Comparison of ENCODE assay signal across 9 cellular contexts in the genomic region with DNA sequence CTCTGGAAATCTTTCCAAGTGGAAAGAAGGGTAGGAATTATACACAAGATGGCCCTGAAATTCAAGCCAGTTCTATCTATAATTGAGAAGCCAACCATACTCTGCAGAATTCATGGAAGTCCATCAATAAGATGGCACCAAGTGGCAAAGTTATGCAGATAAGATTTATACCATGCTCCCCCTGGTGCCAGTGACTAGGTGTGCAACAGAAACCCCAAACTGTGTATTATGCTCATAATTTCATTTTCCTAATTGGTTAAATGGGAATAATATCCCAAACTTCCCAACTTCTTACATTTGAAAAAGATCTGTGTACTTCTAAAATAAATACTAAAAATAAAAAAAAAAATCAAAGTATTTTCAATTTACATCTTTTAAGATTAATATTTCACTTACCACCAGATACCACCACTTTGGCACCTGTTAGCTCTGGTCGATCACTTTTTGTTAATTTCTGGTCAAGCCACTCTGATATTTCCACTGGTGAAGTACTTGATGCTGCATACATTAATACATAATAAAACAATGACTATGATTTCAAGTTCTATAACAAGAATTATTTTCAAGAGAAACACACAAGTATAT. TPM values are rescaled to one million over a fixed set of nuclear protein-coding genes. Genes with fewer than 3 reads are reported as not detected.
DNase-seq lines count a peak whose midpoint lies in the region; ATAC-seq, FAIRE-seq and TF ChIP-seq lines count a peak whose summit lies in the region.
"Had no signal": no experiment of that assay in that cellular context is flagged by ENCODE, and none has a peak within 500 bp of the region (broad histone marks: within the 10 kb centered on the region; RNA-seq: fewer than 3 reads in every experiment).

No MANE protein-coding gene starts in this region.

- CTCF ChIA-PET in CD4-positive, alpha-beta memory T cell (lab: Charles Lee; ENCODE audit: partially characterized antibody) = interaction anchor here (0.7 to 1.8 kb wide), 4 partner anchors 26 to 94 kb away, joined by 3 to 5 read pairs (median 4); partner anchors contain the start of gene ETFA
- CTCF ChIA-PET in HCT116 (lab: Charles Lee) = interaction anchor here (1.0 kb wide), 1 partner anchor 100 kb away, joined by 5 read pairs; no protein-coding TSS in a partner anchor

- no TSS peak for BruUV-seq in HCT116 (replicated peaks; lab: Mats Ljungman, UMichigan)

- no peaks in the 10 kb centered on the region for H3K27me3 Mint-ChIP-seq in CD4-positive, alpha-beta memory T cell
- H3K27me3 Mint-ChIP-seq: memory B cell had no signal

- no peaks in the 10 kb centered on the region for H3K9me3 Mint-ChIP-seq in CD4-positive, alpha-beta memory T cell
- H3K9me3 Mint-ChIP-seq: memory B cell had no signal

- H2AFZ ChIP-seq in HCT116 (ENCODE audit: low read depth, low read length, poor library complexity, severe bottlenecking) = no peak overlapping the region
- no peak overlapping the region for H2AFZ ChIP-seq in keratinocyte (ENCODE audit: control insufficient read depth, low read length)

- H3K4me3 Mint-ChIP-seq in CD4-positive, alpha-beta memory T cell = no peak overlapping the region
- H3K4me3 Mint-ChIP-seq: memory B cell had no signal

- no peaks in the 10 kb centered on the region for H3K9me2 ChIP-seq in HCT116 (ENCODE audit: insufficient read depth)

- no peak for TF ChIP-seq POLR2A in HCT116 (IDR thresholded peaks at IDR 0.05; ENCODE audit: borderline replicate concordance, extremely low read depth, insufficient read depth, insufficient read length)

- peak; percentile 62 to 64 (median 63) for TF ChIP-seq CTCF in HCT116 (IDR thresholded peaks at IDR 0.05 in 2 of 3, conservative IDR thresholded peaks at IDR 0.05 in 1 of 3; ENCODE audit: borderline replicate concordance in 1 of 3, insufficient read depth in 1 of 3, low read depth in 2 of 3, low read length in 2 of 3)
- TF ChIP-seq CTCF in VCaP (conservative IDR thresholded peaks at IDR 0.05) = peak; percentile 87
- TF ChIP-seq CTCF in keratinocyte (optimal IDR thresholded peaks at IDR 0.05 in 1 of 3, IDR thresholded peaks at IDR 0.05 in 1 of 3, conservative IDR thresholded peaks at IDR 0.05 in 1 of 3; ENCODE audit: extremely low read depth in 1 of 3, insufficient read depth in 2 of 3, low read length in 3 of 3) = peak; percentile 40 to 55 (median 55)

- POLR2A ChIA-PET in CD4-positive, alpha-beta memory T cell (lab: Charles Lee; ENCODE audit: partially characterized antibody) = interaction anchor here (1.1 kb wide), 1 partner anchor 26 kb away, joined by 4 read pairs; the partner anchor contains the start of gene ETFA
- POLR2A ChIA-PET in HCT116 (lab: Charles Lee) = interaction anchor here (0.7 kb wide), 1 partner anchor 470 kb away, joined by 3 read pairs; no protein-coding TSS in a partner anchor

- dilution Hi-C loops in keratinocyte (cut with MboI; ENCODE audit: extremely low pct_ligation_motif_present, low sequenced_read_pairs) = no loop called here

- H4K20me1 ChIP-seq in HCT116 (ENCODE audit: insufficient read depth) = no peaks in the 10 kb centered on the region
- no peaks in the 10 kb centered on the region for H4K20me1 ChIP-seq in keratinocyte (ENCODE audit: control insufficient read depth, extremely low read depth, insufficient read depth, low read length)

- peak in 2 of 5 donors; percentile 2 to 4 for DNase-seq in CD4-positive, alpha-beta memory T cell
- DNase-seq in HCT116 (ENCODE audit: low read depth, low spot score) = no peak
- no peak for DNase-seq in keratinocyte (ENCODE audit: low read depth, low spot score)
- no peak for DNase-seq in NCI-H2029 treated with DMSO at 0.1 percent for 48 hours (lab: John Stamatoyannopoulos, UW)
- no peak for DNase-seq in foreskin melanocyte

- H3K27me3 ChIP-seq in CD4-positive, alpha-beta memory T cell (ENCODE audit: insufficient read depth, low read length) = no peaks in the 10 kb centered on the region
- H3K27me3 ChIP-seq in HCT116 (ENCODE audit: insufficient read depth, low read length) = no peaks in the 10 kb centered on the region
- H3K27me3 ChIP-seq in keratinocyte (ENCODE audit: control insufficient read depth, extremely low read depth, insufficient read depth, low read length) = no peaks in the 10 kb centered on the region

- no peaks in the 10 kb centered on the region for H3K9me1 ChIP-seq in keratinocyte (ENCODE audit: control insufficient read depth, extremely low read depth, insufficient read depth, low read length)

- H3K36me3 ChIP-seq in CD4-positive, alpha-beta memory T cell (ENCODE audit: insufficient read depth, low read length) = no peaks in the 10 kb centered on the region
- H3K36me3 ChIP-seq in HCT116 (ENCODE audit: control insufficient read depth in 1 of 2, insufficient read depth in 2 of 2, low read length in 2 of 2) (peaks cover 21 to 23% of the 10 kb centered on the region in 2 experiments; a peak in 3 of 4 replicates), keratinocyte (ENCODE audit: control insufficient read depth in 2 of 2, extremely low read depth in 1 of 2, insufficient read depth in 2 of 2, low read length in 2 of 2) (peaks cover 10 to 13% of the 10 kb centered on the region in 2 experiments)

- H3K27ac Mint-ChIP-seq in CD4-positive, alpha-beta memory T cell = peak overlapping the region in 2 of 7 donors; percentile 37 to 78

- H3K4me1 Mint-ChIP-seq in CD4-positive, alpha-beta memory T cell = peaks cover 20 to 44% (median 29%) of the 10 kb centered on the region in 4 donors

- intact Hi-C loops in CD4-positive, alpha-beta memory T cell (cut with micrococcal nuclease) = loop anchor here (2.0 to 10.0 kb wide), 2 partner anchors 51 to 95 kb away; no protein-coding TSS in a partner anchor
- intact Hi-C loops in HCT116 (cut with micrococcal nuclease) = loop anchor here (1.0 kb wide), 1 partner anchor 94 kb away; no protein-coding TSS in a partner anchor

- H3K79me2 ChIP-seq in HCT116 (ENCODE audit: insufficient read depth, low read length) (peaks cover 6% of the 10 kb centered on the region), keratinocyte (ENCODE audit: control insufficient read depth, insufficient read depth, low read length) (no peaks in the 10 kb centered on the region)

- peaks cover 18 to 41% of the 10 kb centered on the region in 2 donors for H3K36me3 Mint-ChIP-seq in CD4-positive, alpha-beta memory T cell

- no peaks in the 10 kb centered on the region for H3K9me3 ChIP-seq in CD4-positive, alpha-beta memory T cell (ENCODE audit: control insufficient read depth in 1 of 2, low read length in 2 of 2)
- H3K9me3 ChIP-seq in HCT116 (ENCODE audit: control insufficient read depth in 1 of 2, insufficient read depth in 1 of 2, low read depth in 1 of 2, low read length in 2 of 2) (no peaks in the 10 kb centered on the region), keratinocyte (ENCODE audit: control insufficient read depth, low read depth, low read length) (no peaks in the 10 kb centered on the region)

- RAD21 ChIA-PET in HCT116 (lab: Charles Lee; ENCODE audit: low non-redundant PET in 1 of 2, low total read pairs in 2 of 2, uncharacterized antibody in 2 of 2, unreplicated experiment in 2 of 2) = no interaction called here

- no peak overlapping the region for H3K4me2 ChIP-seq in HCT116 (ENCODE audit: low read length)
- H3K4me2 ChIP-seq in keratinocyte (ENCODE audit: control insufficient read depth, extremely low read depth, insufficient read depth, low read depth, low read length) = no peak overlapping the region

- no peak for FAIRE-seq in keratinocyte (lab: Jason Lieb, UNC)

- H3K9ac ChIP-seq in HCT116 (ENCODE audit: low read length) = no peak overlapping the region
- no peak overlapping the region for H3K9ac ChIP-seq in keratinocyte (ENCODE audit: control insufficient read depth, extremely low read depth, insufficient read depth, low read length)

- H3K4me1 ChIP-seq in CD4-positive, alpha-beta memory T cell (ENCODE audit: insufficient read depth, low read length) = peaks cover 35% of the 10 kb centered on the region
- no peaks in the 10 kb centered on the region for H3K4me1 ChIP-seq in HCT116 (ENCODE audit: control insufficient read depth in 1 of 2, insufficient read depth in 2 of 2, low read length in 2 of 2)
- H3K4me1 ChIP-seq in keratinocyte (ENCODE audit: control insufficient read depth, extremely low read depth, insufficient read depth, low read length) = no peaks in the 10 kb centered on the region

- no peak overlapping the region for H3K4me3 ChIP-seq in CD4-positive, alpha-beta memory T cell (ENCODE audit: low read length in 2 of 2)
- H3K4me3 ChIP-seq in HCT116 (replicated peaks in 1 of 2; ENCODE audit: low read depth in 1 of 2, low read length in 2 of 2) (no peak overlapping the region), keratinocyte (ENCODE audit: control insufficient read depth in 2 of 3, extremely low read depth in 1 of 3, insufficient read depth in 2 of 3, low read depth in 1 of 3, low read length in 3 of 3) (no peak overlapping the region)

- H3K27ac ChIP-seq in CD4-positive, alpha-beta memory T cell (ENCODE audit: low read depth, low read length) = peak overlapping the region; percentile 41
- H3K27ac ChIP-seq in HCT116 (ENCODE audit: low read depth, low read length) = no peak overlapping the region
- H3K27ac ChIP-seq in VCaP = no peak overlapping the region
- no peak overlapping the region for H3K27ac ChIP-seq in keratinocyte (ENCODE audit: control insufficient read depth, insufficient read depth, low read length)

- ATAC-seq in HCT116 (peak; percentile 83), GM21381 (IDR thresholded peaks at IDR 0.05; ENCODE audit: unreplicated experiment) (no peak), HG03280 (IDR thresholded peaks at IDR 0.05; ENCODE audit: unreplicated experiment) (no peak)

- TF ChIP-seq RAD21 in HCT116 (IDR thresholded peaks at IDR 0.05; ENCODE audit: low read depth) = peak; percentile 53; the same call in 1 of the 2 replicates

RNA-seq across cellular contexts. Expression of gene ETFA, which starts 25.9 kb away (rescaled TPM):
- 10 to 100 TPM; 47.7 to 49.4 TPM for total RNA-seq in CD4-positive, alpha-beta memory T cell
- polyA plus RNA-seq in CD4-positive, alpha-beta memory T cell = 100 to 1,000 TPM; 104 to 106 TPM
- 144 TPM for total RNA-seq in HCT116 (2021; ENCODE audit: unreplicated experiment)
- polyA plus RNA-seq in HCT116 (2012) = 128 and 165 TPM in 2 replicates
- polyA plus RNA-seq in keratinocyte = 176 to 230 TPM (median 219 TPM) in 3 replicates
- 111 TPM for polyA plus RNA-seq in keratinocyte (2011; ENCODE audit: low read depth)
- 148 and 221 TPM in 2 replicates for polyA plus RNA-seq in keratinocyte (2011; cell fraction: cytosol; rRNA removed)
- polyA plus RNA-seq in keratinocyte (2011; cell fraction: nucleus; rRNA removed) = 117 and 151 TPM in 2 replicates
- 137 and 198 TPM in 2 replicates for polyA plus RNA-seq in keratinocyte (2012; ENCODE audit: low replicate concordance)
- 40.9 to 151 TPM (median 114 TPM) in 3 replicates for polyA minus RNA-seq in keratinocyte
- 85.4 TPM for polyA minus RNA-seq in keratinocyte (2011; cell fraction: cytosol; rRNA and poly(A)+ RNA removed)
- 32.6 and 66.9 TPM in 2 replicates for polyA minus RNA-seq in keratinocyte (2011; cell fraction: nucleus; rRNA and poly(A)+ RNA removed)

RNA-seq across cellular contexts. Expression of gene ISL2, which starts 51.2 kb away (rescaled TPM):
- not detected for total RNA-seq in CD4-positive, alpha-beta memory T cell
- not detected for polyA plus RNA-seq in CD4-positive, alpha-beta memory T cell
- total RNA-seq in HCT116 (2021; ENCODE audit: unreplicated experiment) = 11.6 TPM
- 7.9 and 9.4 TPM in 2 replicates for polyA plus RNA-seq in HCT116 (2012)
- not detected in 3 replicates for polyA plus RNA-seq in keratinocyte
- not detected for polyA plus RNA-seq in keratinocyte (2011; ENCODE audit: low read depth)
- polyA plus RNA-seq in keratinocyte (2011; cell fraction: cytosol; rRNA removed) = not detected in 2 replicates
- not detected in 2 replicates for polyA plus RNA-seq in keratinocyte (2011; cell fraction: nucleus; rRNA removed)
- not detected in 2 replicates for polyA plus RNA-seq in keratinocyte (2012; ENCODE audit: low replicate concordance)
- polyA minus RNA-seq in keratinocyte = not detected in 3 replicates
- not detected for polyA minus RNA-seq in keratinocyte (2011; cell fraction: cytosol; rRNA and poly(A)+ RNA removed)
- polyA minus RNA-seq in keratinocyte (2011; cell fraction: nucleus; rRNA and poly(A)+ RNA removed) = not detected in 2 replicates

Comparison
In these comparisons a context has a peak if more than half of its experiments do, and no peak if none do; other contexts are left out.
1. RNA of gene ISL2, which starts 51.2 kb away (total RNA-seq): 11.6 TPM in HCT116 (single experiment); not detected in CD4-positive, alpha-beta memory T cell; every median in the first group is over 10 times any median in the second.
2. Peak in every context shown above with its lines, with median percentiles within 50 percentile points of each other: CTCF ChIP-seq.